ENCODE assay signal across 9 cellular contexts in the genomic region with DNA sequence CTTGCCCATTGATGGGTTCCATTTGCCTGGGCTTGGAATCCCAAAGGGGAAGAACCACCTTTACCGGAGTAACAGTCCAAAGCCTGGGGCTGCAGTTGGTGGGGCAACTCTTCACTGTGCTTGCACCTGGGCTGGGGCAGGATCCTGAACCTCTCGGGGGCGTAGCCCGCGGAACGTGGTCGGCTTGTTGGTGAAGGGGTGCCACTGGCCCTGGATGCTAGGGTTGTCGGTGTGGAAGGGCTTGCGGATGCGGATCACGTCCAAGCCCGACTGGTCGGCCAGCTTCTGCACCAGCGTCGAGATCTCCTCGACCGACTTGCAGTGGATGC. TPM values are rescaled to one million over a fixed set of nuclear protein-coding genes. Genes with fewer than 3 reads are reported as not detected.
DNase-seq lines count a peak whose midpoint lies in the region; ATAC-seq, FAIRE-seq and TF ChIP-seq lines count a peak whose summit lies in the region.
"Had no signal": no experiment of that assay in that cellular context is flagged by ENCODE, and none has a peak within 500 bp of the region (broad histone marks: within the 10 kb centered on the region; RNA-seq: fewer than 3 reads in every experiment).

No MANE protein-coding gene starts in this region.

- no peak for FAIRE-seq in HTR-8/SVneo (lab: Jason Lieb, UNC)
- FAIRE-seq: islet of Langerhans had no signal

- peak overlapping the region; percentile 64 for H3K27ac ChIP-seq in ascending aorta
- H3K27ac ChIP-seq in left lung: no peak overlapping the region
- peak overlapping the region in 1 of 3 donors; percentile 55 for H3K27ac ChIP-seq in thyroid gland

- no peaks in the 10 kb centered on the region for H3K9me3 ChIP-seq in ascending aorta
- no peaks in the 10 kb centered on the region for H3K9me3 ChIP-seq in left lung
- H3K9me3 ChIP-seq in thyroid gland: no peaks in the 10 kb centered on the region

- WGBS in thyroid gland, 2 donors: 24% methylated on average over 17 of the region's 17 CpGs; no CpG with 5 or more reads in 1 of the 2 donors

- peaks cover 37% of the 10 kb centered on the region for H3K4me1 Mint-ChIP-seq in activated CD8-positive, alpha-beta memory T cell treated with anti-CD3 and anti-CD28 coated beads, Interleukin-2, amount 10 ng/mL, durations not matched to agents 7 days and 5 days

- no peak for DNase-seq in activated CD8-positive, alpha-beta memory T cell treated with anti-CD3 and anti-CD28 coated beads, Interleukin-2, amount 10 ng/mL, durations not matched to agents 7 days and 5 days
- no peak for DNase-seq in activated CD8-positive, alpha-beta memory T cell treated with anti-CD3 and anti-CD28 coated beads for 24 hours
- DNase-seq in ascending aorta (ENCODE audit: low spot score in 2 of 2): no peak
- DNase-seq in left lung: no peak
- no peak for DNase-seq in thyroid gland
- no peak for DNase-seq in HTR-8/SVneo (ENCODE audit: insufficient read length, low spot score)
- DNase-seq in HK-2 (ENCODE audit: unreplicated experiment): no peak

- peak overlapping the region; percentile 85 for H3K27ac Mint-ChIP-seq in activated CD8-positive, alpha-beta memory T cell treated with anti-CD3 and anti-CD28 coated beads, Interleukin-2, amount 10 ng/mL, durations not matched to agents 7 days and 5 days

- CTCF ChIA-PET in activated CD8-positive, alpha-beta memory T cell treated with anti-CD3 and anti-CD28 coated beads, Interleukin-2, amount 10 ng/mL, durations not matched to agents 7 days and 5 days (lab: Charles Lee): interaction anchor here (0.8 to 4.8 kb wide), 7 partner anchors 11 to 468 kb away, joined by 3 to 41 read pairs (median 7); partner anchors contain the start of genes LZTS2 and SEMA4G

- no peak for ATAC-seq in activated CD8-positive, alpha-beta memory T cell treated with anti-CD3 and anti-CD28 coated beads, Interleukin-2, amount 10 ng/mL, durations not matched to agents 7 days and 5 days
- ATAC-seq in left lung (no peak), GM21786 (IDR thresholded peaks at IDR 0.05; ENCODE audit: unreplicated experiment) (no peak)

- H3K27me3 ChIP-seq in ascending aorta (no peaks in the 10 kb centered on the region), left lung (no peaks in the 10 kb centered on the region), thyroid gland (no peaks in the 10 kb centered on the region)

- intact Hi-C loops in ascending aorta (cut with DNase I): no loop called here
- intact Hi-C loops in left lung (cut with DNase I): no loop called here
- intact Hi-C loops in thyroid gland (cut with DNase I): no loop called here

- H3K4me1 ChIP-seq in ascending aorta (peaks cover 9 to 16% of the 10 kb centered on the region in 2 donors), left lung (peaks cover 14 to 33% of the 10 kb centered on the region in 2 donors), thyroid gland (peaks cover 18 to 26% of the 10 kb centered on the region in 2 donors)

- peak overlapping the region; percentile 91 for H3K4me3 Mint-ChIP-seq in activated CD8-positive, alpha-beta memory T cell treated with anti-CD3 and anti-CD28 coated beads, Interleukin-2, amount 10 ng/mL, durations not matched to agents 7 days and 5 days

- H3K36me3 Mint-ChIP-seq in activated CD8-positive, alpha-beta memory T cell treated with anti-CD3 and anti-CD28 coated beads, Interleukin-2, amount 10 ng/mL, durations not matched to agents 7 days and 5 days: peaks cover 16% of the 10 kb centered on the region

- H3K4me3 ChIP-seq in ascending aorta: peak overlapping the region; percentile 84 to 90
- peak overlapping the region; percentile 73 to 92 for H3K4me3 ChIP-seq in left lung
- H3K4me3 ChIP-seq in thyroid gland (replicated peaks in 1 of 3): peak overlapping the region; percentile 79 to 98 (median 89)

- no peak for TF ChIP-seq CTCF in ascending aorta (IDR thresholded peaks at IDR 0.05)
- no peak for TF ChIP-seq CTCF in left lung (IDR thresholded peaks at IDR 0.05)
- no peak for TF ChIP-seq CTCF in thyroid gland (IDR thresholded peaks at IDR 0.05)

- H3K36me3 ChIP-seq in ascending aorta (peaks cover 23 to 35% of the 10 kb centered on the region in 2 donors), left lung (peaks cover 0 to 45% of the 10 kb centered on the region in 2 donors), thyroid gland (peaks cover 4 to 18% of the 10 kb centered on the region in 2 donors)

- TF ChIP-seq POLR2A in thyroid gland (IDR thresholded peaks at IDR 0.05): no peak

- no peaks in the 10 kb centered on the region for H3K9me3 Mint-ChIP-seq in activated CD8-positive, alpha-beta memory T cell treated with anti-CD3 and anti-CD28 coated beads, Interleukin-2, amount 10 ng/mL, durations not matched to agents 7 days and 5 days (ENCODE audit: low read depth)

- H3K27me3 Mint-ChIP-seq in activated CD8-positive, alpha-beta memory T cell treated with anti-CD3 and anti-CD28 coated beads, Interleukin-2, amount 10 ng/mL, durations not matched to agents 7 days and 5 days: no peaks in the 10 kb centered on the region

RNA-seq across cellular contexts. Expression of gene MRPL43, which starts 0.7 kb away (rescaled TPM):
- total RNA-seq in activated CD8-positive, alpha-beta memory T cell treated with anti-CD3 and anti-CD28 coated beads, Interleukin-2, amount 10 ng/mL, durations not matched to agents 7 days and 5 days: 10 to 100 TPM; 48.2 to 52.2 TPM
- total RNA-seq in ascending aorta (54.5 TPM), left lung (10 to 100 TPM; 55.0 to 67.9 TPM), thyroid gland (100 to 1,000 TPM in 3 of 4 donors, 10 to 100 TPM in 1; 86.1 to 178 (median 145) TPM)

RNA-seq across cellular contexts. Expression of gene TWNK, which starts 0.8 kb away (rescaled TPM):
- 10 to 100 TPM; 11.2 to 18.7 TPM for total RNA-seq in activated CD8-positive, alpha-beta memory T cell treated with anti-CD3 and anti-CD28 coated beads, Interleukin-2, amount 10 ng/mL, durations not matched to agents 7 days and 5 days
- 11.5 TPM for total RNA-seq in ascending aorta
- 1 to 10 TPM; 3.4 to 6.6 TPM for total RNA-seq in left lung
- 1 to 10 TPM; 5.5 to 7.7 (median 6.8) TPM for total RNA-seq in thyroid gland

RNA-seq across cellular contexts. Expression of gene LZTS2, which starts 13.0 kb away (rescaled TPM):
- total RNA-seq in activated CD8-positive, alpha-beta memory T cell treated with anti-CD3 and anti-CD28 coated beads, Interleukin-2, amount 10 ng/mL, durations not matched to agents 7 days and 5 days: 10 to 100 TPM; 12.6 to 12.7 TPM
- total RNA-seq in ascending aorta: 169 TPM
- 10 to 100 TPM; 47.6 to 48.6 TPM for total RNA-seq in left lung
- 100 to 1,000 TPM in 1 of 4 donors, 10 to 100 TPM in 3; 75.4 to 107 (median 88.1) TPM for total RNA-seq in thyroid gland

RNA-seq across cellular contexts. Expression of gene SEMA4G, which starts 17.3 kb away (rescaled TPM):
- under 1 TPM; 0.26 to 0.45 TPM for total RNA-seq in activated CD8-positive, alpha-beta memory T cell treated with anti-CD3 and anti-CD28 coated beads, Interleukin-2, amount 10 ng/mL, durations not matched to agents 7 days and 5 days
- total RNA-seq in ascending aorta: 2.1 TPM
- 10 to 100 TPM in 1 of 2 donors, 1 to 10 TPM in 1; 2.7 to 18.9 TPM for total RNA-seq in left lung
- 10 to 100 TPM in 1 of 4 donors, 1 to 10 TPM in 3; 8.7 to 13.3 (median 9.8) TPM for total RNA-seq in thyroid gland

RNA-seq across cellular contexts. Expression of gene PDZD7, which starts 44.3 kb away (rescaled TPM):
- total RNA-seq in activated CD8-positive, alpha-beta memory T cell treated with anti-CD3 and anti-CD28 coated beads, Interleukin-2, amount 10 ng/mL, durations not matched to agents 7 days and 5 days: 1 to 10 TPM in 1 of 2 experiments, under 1 TPM in 1; 0.59 to 1.2 TPM
- total RNA-seq in ascending aorta (0.53 TPM), left lung (under 1 TPM; 0.58 to 0.96 TPM), thyroid gland (1 to 10 TPM in 1 of 4 donors, under 1 TPM in 3; 0.24 to 1.1 (median 0.69) TPM)

Comparison
In these comparisons a context has a peak if more than half of its experiments do, and no peak if none do; other contexts are left out.
1. H3K27ac ChIP-seq: peak in ascending aorta (2 of 2); none in left lung (0 of 2).
2. Peak in every context shown above with its lines, with median percentiles within 50 percentile points of each other: H3K4me3 ChIP-seq.